ENCODE assay signal across 23 cellular contexts in the genomic region with DNA sequence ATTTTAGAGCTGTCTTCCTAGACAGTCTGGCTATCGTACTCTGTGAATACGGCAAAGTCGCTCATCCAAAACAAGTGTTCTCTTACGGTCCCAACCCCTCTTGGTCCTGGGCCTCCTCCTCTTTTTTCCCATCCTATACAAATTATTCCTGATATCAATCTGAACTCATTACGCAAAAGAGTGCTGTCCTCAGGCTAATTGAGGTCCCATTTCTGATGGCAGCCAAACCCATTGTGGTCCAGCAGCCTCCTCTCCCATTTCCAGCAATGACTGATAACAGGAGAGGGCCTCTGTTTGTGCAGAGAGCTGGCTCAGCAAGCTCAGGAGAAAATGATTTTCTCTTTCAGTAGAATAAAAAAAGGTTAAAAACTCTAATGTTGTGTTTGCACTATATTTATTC.
A peak's percentile ranks its signal among the peaks of the same experiment; 100 is the strongest.
DNase-seq lines count a peak whose midpoint lies in the region; ATAC-seq and TF ChIP-seq lines count a peak whose summit lies in the region.
"Had no signal": no experiment of that assay in that cellular context is flagged by ENCODE, and none has a peak within 500 bp of the region (broad histone marks: within the 10 kb centered on the region; RNA-seq: fewer than 3 reads in every experiment).

No MANE protein-coding gene starts in this region.

- no peaks in the 10 kb centered on the region for H3K9me2 ChIP-seq in SK-N-SH

- H3F3A ChIP-seq in SK-N-SH (replicated peaks; ENCODE audit: insufficient read depth), result no peaks in the 10 kb centered on the region

- H3K27me3 ChIP-seq in SK-N-SH (ENCODE audit: insufficient read depth) (no peaks in the 10 kb centered on the region), esophagus muscularis mucosa (peaks cover 0 to 7% (median 0%) of the 10 kb centered on the region in 4 donors), suprapubic skin (peaks cover 2% of the 10 kb centered on the region)
- H3K27me3 ChIP-seq: BLaER1 had no signal

- H4K20me1 ChIP-seq in SK-N-SH (ENCODE audit: insufficient read depth), result no peaks in the 10 kb centered on the region
- H4K20me1 ChIP-seq: BLaER1 had no signal

- POLR2A ChIA-PET in SK-N-SH (lab: Yijun Ruan, JAX), result no interaction called here

- H3K9me3 ChIP-seq in SK-N-SH, result no peaks in the 10 kb centered on the region
- no peaks in the 10 kb centered on the region for H3K9me3 ChIP-seq in esophagus muscularis mucosa
- no peaks in the 10 kb centered on the region for H3K9me3 ChIP-seq in suprapubic skin
- H3K9me3 ChIP-seq: BLaER1 had no signal

- no peak for TF ChIP-seq RAD21 in SK-N-SH (IDR thresholded peaks at IDR 0.05; ENCODE audit: low read length)

- ATAC-seq in SK-N-SH treated with all-trans-retinoic acid at 6 μM for 48 hours, result no peak
- ATAC-seq: GM12878 had no signal

- TF ChIP-seq CTCF in SK-N-SH (IDR thresholded peaks at IDR 0.05) (no peak), esophagus muscularis mucosa (IDR thresholded peaks at IDR 0.05) (no peak), suprapubic skin (IDR thresholded peaks at IDR 0.05) (no peak)

- H3K4me1 ChIP-seq in SK-N-SH (ENCODE audit: control insufficient read depth in 1 of 2, insufficient read depth in 2 of 2, low read depth in 1 of 2, low read length in 1 of 2), result peaks cover 0 to 25% of the 10 kb centered on the region in 2 experiments; a peak in 2 of 4 replicates
- no peaks in the 10 kb centered on the region for H3K4me1 ChIP-seq in esophagus muscularis mucosa
- no peaks in the 10 kb centered on the region for H3K4me1 ChIP-seq in suprapubic skin

- no peaks in the 10 kb centered on the region for H3K36me3 ChIP-seq in SK-N-SH (replicated peaks in 1 of 2; ENCODE audit: control insufficient read depth in 1 of 2, insufficient read depth in 2 of 2, low read length in 1 of 2)
- no peaks in the 10 kb centered on the region for H3K36me3 ChIP-seq in esophagus muscularis mucosa
- no peaks in the 10 kb centered on the region for H3K36me3 ChIP-seq in suprapubic skin
- H3K36me3 ChIP-seq: BLaER1 had no signal

- WGBS in SK-N-SH (ENCODE audit: low lambda C conversion rate), result 16% methylated on average over 5 of the region's 5 CpGs
- 94% methylated on average over 5 of the region's 5 CpGs for WGBS in esophagus muscularis mucosa
- 94% methylated on average over 5 of the region's 5 CpGs for WGBS in suprapubic skin

- H2AFZ ChIP-seq in SK-N-SH (ENCODE audit: low read depth), result no peak overlapping the region

- peak in 1 of 2 experiments; percentile 56; a peak in 2 of 4 replicates for TF ChIP-seq EP300 in SK-N-SH (IDR thresholded peaks at IDR 0.05; ENCODE audit: borderline replicate concordance in 1 of 2, low read depth in 1 of 2, low read length in 1 of 2)
- TF ChIP-seq EP300 in esophagus muscularis mucosa (IDR thresholded peaks at IDR 0.05), result no peak
- no peak for TF ChIP-seq EP300 in suprapubic skin (IDR thresholded peaks at IDR 0.05)

- no peak overlapping the region for H3K4me2 ChIP-seq in SK-N-SH
- H3K4me2 ChIP-seq: BLaER1 had no signal

- H3K4me3 ChIP-seq in SK-N-SH (ENCODE audit: low read depth in 2 of 2, low read length in 1 of 2) (no peak overlapping the region), esophagus muscularis mucosa (no peak overlapping the region), suprapubic skin (no peak overlapping the region)
- H3K4me3 ChIP-seq: BLaER1, GM12878 had no signal

- H3K27ac ChIP-seq in SK-N-SH (ENCODE audit: low read depth in 2 of 2, low read length in 1 of 2) (peak overlapping the region in 1 of 2 experiments; percentile 82; a peak in 1 of 4 replicates), esophagus muscularis mucosa (replicated peaks in 1 of 4) (no peak overlapping the region), suprapubic skin (no peak overlapping the region)
- H3K27ac ChIP-seq: BLaER1 had no signal

- CTCF ChIA-PET in SK-N-SH (lab: Yijun Ruan, JAX), result interaction anchor here (0.7 to 1.0 kb wide), 2 partner anchors 9 to 927 kb away, joined by 3 read pairs; no protein-coding TSS in a partner anchor

- H3K79me2 ChIP-seq in SK-N-SH (ENCODE audit: insufficient read depth), result no peaks in the 10 kb centered on the region

- intact Hi-C loops in esophagus muscularis mucosa (cut with DNase I), result no loop called here

- H3K9ac ChIP-seq in SK-N-SH, result no peak overlapping the region
- H3K9ac ChIP-seq: BLaER1 had no signal

- DNase-seq in SK-N-SH (peak; percentile 74), NCI-H2227 (lab: John Stamatoyannopoulos, UW; ENCODE audit: unreplicated experiment) (peak; percentile 63), esophagus muscularis mucosa (ENCODE audit: extremely low spot score) (peak; percentile 39), suprapubic skin (ENCODE audit: low spot score in 2 of 2) (no peak), AG20443 (ENCODE audit: low spot score) (no peak)
- DNase-seq: 8988T; ACHN; AML-193; C1 segment of cervical spinal cord; CD4-positive, alpha-beta memory T cell; CD4-positive, CD25-positive, alpha-beta regulatory T cell; CD8-positive, alpha-beta memory T cell; COR-L47; DMS 273 treated with DMSO at 0.1 percent for 48 hours; DMS153; DMS53; DMS79; DND-41; EL; GDM1 had no signal

- TF ChIP-seq POLR2A in esophagus muscularis mucosa (IDR thresholded peaks at IDR 0.05; ENCODE audit: low read depth) (no peak), suprapubic skin (IDR thresholded peaks at IDR 0.05) (no peak)

TF ChIP-seq in SK-N-SH, 30 proteins besides CTCF, POLR2A, EP300 and RAD21:
- TF ChIP-seq GATA2 (CRISPR knock-in tag; IDR thresholded peaks at IDR 0.05), result peak; percentile 72
- peak; percentile 45; the same call in 1 of the 2 replicates for TF ChIP-seq RCOR1 (IDR thresholded peaks at IDR 0.05; ENCODE audit: low read length)
- TF ChIP-seq GABPA (IDR thresholded peaks at IDR 0.05; ENCODE audit: low read depth), result no peak

TF ChIP-seq in SK-N-SH treated with all-trans-retinoic acid at 6 μM for 48 hours, 23 proteins besides CTCF, POLR2A, EP300 and RAD21 (continues in another document):
- TF ChIP-seq, protein P1, sequence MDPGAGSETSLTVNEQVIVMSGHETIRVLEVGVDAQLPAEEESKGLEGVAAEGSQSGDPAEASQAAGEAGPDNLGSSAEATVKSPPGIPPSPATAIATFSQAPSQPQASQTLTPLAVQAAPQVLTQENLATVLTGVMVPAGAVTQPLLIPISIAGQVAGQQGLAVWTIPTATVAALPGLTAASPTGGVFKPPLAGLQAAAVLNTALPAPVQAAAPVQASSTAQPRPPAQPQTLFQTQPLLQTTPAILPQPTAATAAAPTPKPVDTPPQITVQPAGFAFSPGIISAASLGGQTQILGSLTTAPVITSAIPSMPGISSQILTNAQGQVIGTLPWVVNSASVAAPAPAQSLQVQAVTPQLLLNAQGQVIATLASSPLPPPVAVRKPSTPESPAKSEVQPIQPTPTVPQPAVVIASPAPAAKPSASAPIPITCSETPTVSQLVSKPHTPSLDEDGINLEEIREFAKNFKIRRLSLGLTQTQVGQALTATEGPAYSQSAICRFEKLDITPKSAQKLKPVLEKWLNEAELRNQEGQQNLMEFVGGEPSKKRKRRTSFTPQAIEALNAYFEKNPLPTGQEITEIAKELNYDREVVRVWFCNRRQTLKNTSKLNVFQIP (CRISPR knock-in tag; IDR thresholded peaks at IDR 0.05; ENCODE audit: borderline replicate concordance, low read depth), result no peak
- no peak for TF ChIP-seq RARB (CRISPR knock-in tag; IDR thresholded peaks at IDR 0.05)
- TF ChIP-seq, protein P2, sequence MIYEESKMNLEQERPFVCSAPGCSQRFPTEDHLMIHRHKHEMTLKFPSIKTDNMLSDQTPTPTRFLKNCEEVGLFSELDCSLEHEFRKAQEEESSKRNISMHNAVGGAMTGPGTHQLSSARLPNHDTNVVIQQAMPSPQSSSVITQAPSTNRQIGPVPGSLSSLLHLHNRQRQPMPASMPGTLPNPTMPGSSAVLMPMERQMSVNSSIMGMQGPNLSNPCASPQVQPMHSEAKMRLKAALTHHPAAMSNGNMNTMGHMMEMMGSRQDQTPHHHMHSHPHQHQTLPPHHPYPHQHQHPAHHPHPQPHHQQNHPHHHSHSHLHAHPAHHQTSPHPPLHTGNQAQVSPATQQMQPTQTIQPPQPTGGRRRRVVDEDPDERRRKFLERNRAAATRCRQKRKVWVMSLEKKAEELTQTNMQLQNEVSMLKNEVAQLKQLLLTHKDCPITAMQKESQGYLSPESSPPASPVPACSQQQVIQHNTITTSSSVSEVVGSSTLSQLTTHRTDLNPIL (CRISPR knock-in tag; IDR thresholded peaks at IDR 0.05; ENCODE audit: low read depth), result no peak
- no peak for TF ChIP-seq SNAI2 (CRISPR knock-in tag; IDR thresholded peaks at IDR 0.05)
- TF ChIP-seq ZFP30 (CRISPR knock-in tag; IDR thresholded peaks at IDR 0.05), result no peak
- TF ChIP-seq ZNF565 (CRISPR knock-in tag; conservative IDR thresholded peaks at IDR 0.05; ENCODE audit: low read depth), result no peak
- no peak for TF ChIP-seq ISL1 (CRISPR knock-in tag; IDR thresholded peaks at IDR 0.05)
- TF ChIP-seq, protein P3, sequence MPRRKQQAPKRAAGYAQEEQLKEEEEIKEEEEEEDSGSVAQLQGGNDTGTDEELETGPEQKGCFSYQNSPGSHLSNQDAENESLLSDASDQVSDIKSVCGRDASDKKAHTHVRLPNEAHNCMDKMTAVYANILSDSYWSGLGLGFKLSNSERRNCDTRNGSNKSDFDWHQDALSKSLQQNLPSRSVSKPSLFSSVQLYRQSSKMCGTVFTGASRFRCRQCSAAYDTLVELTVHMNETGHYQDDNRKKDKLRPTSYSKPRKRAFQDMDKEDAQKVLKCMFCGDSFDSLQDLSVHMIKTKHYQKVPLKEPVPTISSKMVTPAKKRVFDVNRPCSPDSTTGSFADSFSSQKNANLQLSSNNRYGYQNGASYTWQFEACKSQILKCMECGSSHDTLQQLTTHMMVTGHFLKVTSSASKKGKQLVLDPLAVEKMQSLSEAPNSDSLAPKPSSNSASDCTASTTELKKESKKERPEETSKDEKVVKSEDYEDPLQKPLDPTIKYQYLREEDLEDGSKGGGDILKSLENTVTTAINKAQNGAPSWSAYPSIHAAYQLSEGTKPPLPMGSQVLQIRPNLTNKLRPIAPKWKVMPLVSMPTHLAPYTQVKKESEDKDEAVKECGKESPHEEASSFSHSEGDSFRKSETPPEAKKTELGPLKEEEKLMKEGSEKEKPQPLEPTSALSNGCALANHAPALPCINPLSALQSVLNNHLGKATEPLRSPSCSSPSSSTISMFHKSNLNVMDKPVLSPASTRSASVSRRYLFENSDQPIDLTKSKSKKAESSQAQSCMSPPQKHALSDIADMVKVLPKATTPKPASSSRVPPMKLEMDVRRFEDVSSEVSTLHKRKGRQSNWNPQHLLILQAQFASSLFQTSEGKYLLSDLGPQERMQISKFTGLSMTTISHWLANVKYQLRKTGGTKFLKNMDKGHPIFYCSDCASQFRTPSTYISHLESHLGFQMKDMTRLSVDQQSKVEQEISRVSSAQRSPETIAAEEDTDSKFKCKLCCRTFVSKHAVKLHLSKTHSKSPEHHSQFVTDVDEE (CRISPR knock-in tag; IDR thresholded peaks at IDR 0.05), result no peak
- TF ChIP-seq ARNTL (CRISPR knock-in tag; IDR thresholded peaks at IDR 0.05; ENCODE audit: borderline replicate concordance, low read depth), result no peak
- no peak for TF ChIP-seq ZNF8 (CRISPR knock-in tag; IDR thresholded peaks at IDR 0.05)

Comparison
In these comparisons a context has a peak if more than half of its experiments do, and no peak if none do; other contexts are left out.
1. DNase-seq: peak in SK-N-SH (single experiment), NCI-H2227 (single experiment) and esophagus muscularis mucosa (single experiment); none in suprapubic skin (0 of 2) and AG20443 (single experiment).